11 cellular contexts compared by ENCODE assay signal in genomic region chr13:33509642-33510229, GRCh38.
DNase-seq lines count a peak whose midpoint lies in the region; FAIRE-seq and TF ChIP-seq lines count a peak whose summit lies in the region.
"Had no signal": no experiment of that assay in that cellular context is flagged by ENCODE, and none has a peak within 500 bp of the region (broad histone marks: within the 10 kb centered on the region; RNA-seq: fewer than 3 reads in every experiment).

No MANE protein-coding gene starts in this region.

- H3K9me3 ChIP-seq in kidney (ENCODE audit: control insufficient read depth in 1 of 2, low read length in 2 of 2), result no peaks in the 10 kb centered on the region
- no peaks in the 10 kb centered on the region for H3K9me3 ChIP-seq in BE2C

- DNase-seq in HPDE6-E6E7 (ENCODE audit: extremely low spot score), result peak; percentile 3
- DNase-seq in cerebellum (ENCODE audit: low spot score), result peak; percentile 7
- DNase-seq in kidney, result peak; percentile 52
- no peak for DNase-seq in AML-193 (lab: John Stamatoyannopoulos, UW)
- no peak for DNase-seq in NCI-H524 (lab: John Stamatoyannopoulos, UW)
- no peak for DNase-seq in NCI-H2227 (lab: John Stamatoyannopoulos, UW; ENCODE audit: unreplicated experiment)
- DNase-seq in BE2C, result no peak
- DNase-seq: activated CD4-positive, alpha-beta T cell treated with anti-CD3 and anti-CD28 coated beads for 1 hour; NCI-H524 treated with DMSO at 0.1 percent for 48 hours had no signal

- no peaks in the 10 kb centered on the region for H3K27me3 ChIP-seq in BE2C

- H3K36me3 ChIP-seq in kidney (ENCODE audit: control insufficient read depth in 1 of 2, insufficient read depth in 2 of 2, low read length in 2 of 2) (no peaks in the 10 kb centered on the region), BE2C (no peaks in the 10 kb centered on the region)

- FAIRE-seq in kidney (lab: Jason Lieb, UNC), result no peak
- FAIRE-seq: colon had no signal

- H3K4me3 ChIP-seq in kidney (ENCODE audit: low read length in 2 of 2) (no peak overlapping the region), skin epidermis (no peak overlapping the region), BE2C (ENCODE audit: low read depth, low read length) (no peak overlapping the region)

- intact Hi-C loops in kidney (cut with DNase I), result no loop called here

- H3K27ac ChIP-seq in kidney (ENCODE audit: low read depth in 2 of 2, low read length in 2 of 2), result peak overlapping the region; percentile 49 to 79
- peak overlapping the region in 20 of 21 experiments; percentile 9 to 88 (median 66) for H3K27ac ChIP-seq in skin epidermis

- TF ChIP-seq CTCF in kidney (IDR thresholded peaks at IDR 0.05; ENCODE audit: borderline replicate concordance, extremely low read depth, insufficient read depth) (no peak), BE2C (IDR thresholded peaks at IDR 0.05; ENCODE audit: low read depth, low read length) (no peak)

- H3K9ac ChIP-seq in kidney (ENCODE audit: low read length in 2 of 2), result no peak overlapping the region

- peaks cover 0 to 2% of the 10 kb centered on the region in 2 donors for H3K4me1 ChIP-seq in kidney (ENCODE audit: control insufficient read depth in 1 of 2, insufficient read depth in 1 of 2, low read depth in 1 of 2, low read length in 2 of 2)
- H3K4me1 ChIP-seq in BE2C, result no peaks in the 10 kb centered on the region; the same call in 1 of the 2 replicates

Comparison
In these comparisons a context has a peak if more than half of its experiments do, and no peak if none do; other contexts are left out.
1. DNase-seq: peak in HPDE6-E6E7 (single experiment), cerebellum (single experiment) and kidney (single experiment); none in AML-193 (0 of 2), NCI-H524 (0 of 2), NCI-H2227 (single experiment) and BE2C (single experiment).